In genomic region chr19:55638864-55639359, GRCh38 we compare ENCODE assay signal across 8 cellular contexts. TPM values are rescaled to one million over a fixed set of nuclear protein-coding genes. Genes with fewer than 3 reads are reported as not detected.
DNase-seq lines count a peak whose midpoint lies in the region; ATAC-seq and TF ChIP-seq lines count a peak whose summit lies in the region.

No MANE protein-coding gene starts in this region.

- no peak overlapping the region for H3K4me2 ChIP-seq in SK-N-SH

- peaks cover 57% of the 10 kb centered on the region for H3K4me1 Mint-ChIP-seq in activated T-helper 1 cell treated with anti-CD3 and anti-CD28 coated beads, Interleukin-12 subunit alpha, Interleukin-12 subunit beta, Interleukin-2, Interleukin-4 antibody, amounts not matched to agents 30 ng/mL and 10 ng/mL and 1 ng/mL, durations not matched to agents 14 hours and 24 hours and 36 hours (ENCODE audit: low read depth)

- H3K27me3 ChIP-seq in SK-N-SH (ENCODE audit: insufficient read depth) (no peaks in the 10 kb centered on the region), kidney epithelial cell (ENCODE audit: control insufficient read depth, insufficient read depth, low read length) (no peaks in the 10 kb centered on the region)

- DNase-seq in SK-N-SH (peak; percentile 52), NCI-H460 (ENCODE audit: extremely low read depth, low read depth) (peak; percentile 60), kidney epithelial cell (ENCODE audit: low read depth) (no peak), DMS153 treated with DMSO at 0.1 percent for 48 hours (lab: John Stamatoyannopoulos, UW; ENCODE audit: unreplicated experiment) (no peak), globus pallidus (ENCODE audit: low spot score) (no peak)
- peak; percentile 44 for DNase-seq in activated T-helper 1 cell treated with anti-CD3 and anti-CD28 coated beads, Interleukin-12 subunit alpha, Interleukin-12 subunit beta, Interleukin-2, Interleukin-4 antibody, amounts not matched to agents 30 ng/mL and 10 ng/mL and 1 ng/mL, durations not matched to agents 14 hours and 24 hours and 36 hours (ENCODE audit: low spot score)

- peak overlapping the region in 1 of 2 experiments; percentile 35; a peak in 1 of 4 replicates for H3K4me3 ChIP-seq in SK-N-SH (ENCODE audit: low read depth in 2 of 2, low read length in 1 of 2)
- H3K4me3 ChIP-seq in kidney epithelial cell (ENCODE audit: low read depth, low read length): no peak overlapping the region

- peaks cover 26% of the 10 kb centered on the region for H3F3A ChIP-seq in SK-N-SH (replicated peaks; ENCODE audit: insufficient read depth)

- no peaks in the 10 kb centered on the region for H3K9me2 ChIP-seq in SK-N-SH

- no peak for TF ChIP-seq EP300 in SK-N-SH (IDR thresholded peaks at IDR 0.05; ENCODE audit: borderline replicate concordance in 1 of 2, low read depth in 1 of 2, low read length in 1 of 2)

- H3K27ac Mint-ChIP-seq in activated T-helper 1 cell treated with anti-CD3 and anti-CD28 coated beads, Interleukin-12 subunit alpha, Interleukin-12 subunit beta, Interleukin-2, Interleukin-4 antibody, amounts not matched to agents 30 ng/mL and 10 ng/mL and 1 ng/mL, durations not matched to agents 14 hours and 24 hours and 36 hours: peak overlapping the region; percentile 70

- no peaks in the 10 kb centered on the region for H4K20me1 ChIP-seq in SK-N-SH (ENCODE audit: insufficient read depth)

- CTCF ChIA-PET in SK-N-SH (lab: Yijun Ruan, JAX): interaction anchor here (1.0 to 5.0 kb wide), 7 partner anchors 12 to 461 kb away, joined by 3 to 28 read pairs (median 5); partner anchors contain the start of gene ZNF784

- peaks cover 40% of the 10 kb centered on the region for H3K36me3 Mint-ChIP-seq in activated T-helper 1 cell treated with anti-CD3 and anti-CD28 coated beads, Interleukin-12 subunit alpha, Interleukin-12 subunit beta, Interleukin-2, Interleukin-4 antibody, amounts not matched to agents 30 ng/mL and 10 ng/mL and 1 ng/mL, durations not matched to agents 14 hours and 24 hours and 36 hours (ENCODE audit: low read depth)

- H3K36me3 ChIP-seq in SK-N-SH (replicated peaks in 1 of 2; ENCODE audit: control insufficient read depth in 1 of 2, insufficient read depth in 2 of 2, low read length in 1 of 2) (peaks cover 0 to 6% of the 10 kb centered on the region in 2 experiments), kidney epithelial cell (ENCODE audit: control insufficient read depth, insufficient read depth, low read length) (no peaks in the 10 kb centered on the region)

- intact Hi-C loops in activated T-helper 1 cell treated with anti-CD3 and anti-CD28 coated beads, Interleukin-12 subunit alpha, Interleukin-12 subunit beta, Interleukin-2, Interleukin-4 antibody, amounts not matched to agents 30 ng/mL and 10 ng/mL and 1 ng/mL, durations not matched to agents 14 hours and 24 hours and 36 hours (cut with micrococcal nuclease): no loop called here

- no peak for TF ChIP-seq RAD21 in SK-N-SH (IDR thresholded peaks at IDR 0.05; ENCODE audit: low read length)

- peaks cover 86% of the 10 kb centered on the region for H3K79me2 ChIP-seq in SK-N-SH (ENCODE audit: insufficient read depth)

- ATAC-seq in SK-N-SH treated with all-trans-retinoic acid at 6 μM for 48 hours (no peak), HG03175 (IDR thresholded peaks at IDR 0.05; ENCODE audit: unreplicated experiment) (no peak)

- peak overlapping the region; percentile 67 for H3K4me3 Mint-ChIP-seq in activated T-helper 1 cell treated with anti-CD3 and anti-CD28 coated beads, Interleukin-12 subunit alpha, Interleukin-12 subunit beta, Interleukin-2, Interleukin-4 antibody, amounts not matched to agents 30 ng/mL and 10 ng/mL and 1 ng/mL, durations not matched to agents 14 hours and 24 hours and 36 hours

- no peaks in the 10 kb centered on the region for H3K9me3 ChIP-seq in SK-N-SH

- no peak overlapping the region for H3K27ac ChIP-seq in SK-N-SH (ENCODE audit: low read depth in 2 of 2, low read length in 1 of 2)

- TF ChIP-seq CTCF in SK-N-SH (IDR thresholded peaks at IDR 0.05) (peak; percentile 64), kidney epithelial cell (IDR thresholded peaks at IDR 0.05; ENCODE audit: insufficient read depth, low read length, poor library complexity, severe bottlenecking) (peak; percentile 55)

- no peaks in the 10 kb centered on the region for H3K9me3 Mint-ChIP-seq in activated T-helper 1 cell treated with anti-CD3 and anti-CD28 coated beads, Interleukin-12 subunit alpha, Interleukin-12 subunit beta, Interleukin-2, Interleukin-4 antibody, amounts not matched to agents 30 ng/mL and 10 ng/mL and 1 ng/mL, durations not matched to agents 14 hours and 24 hours and 36 hours

- no peak overlapping the region for H3K9ac ChIP-seq in SK-N-SH

- 91% methylated on average over 6 of the region's 6 CpGs for WGBS in SK-N-SH (ENCODE audit: low lambda C conversion rate)

- POLR2A ChIA-PET in SK-N-SH (lab: Yijun Ruan, JAX): interaction anchor here (0.7 kb wide), 1 partner anchor 16 kb away, joined by 3 read pairs; no protein-coding TSS in a partner anchor

- peaks cover 15 to 37% of the 10 kb centered on the region in 2 experiments; a peak in 1 of 4 replicates for H3K4me1 ChIP-seq in SK-N-SH (ENCODE audit: control insufficient read depth in 1 of 2, insufficient read depth in 2 of 2, low read depth in 1 of 2, low read length in 1 of 2)

- H3K27me3 Mint-ChIP-seq in activated T-helper 1 cell treated with anti-CD3 and anti-CD28 coated beads, Interleukin-12 subunit alpha, Interleukin-12 subunit beta, Interleukin-2, Interleukin-4 antibody, amounts not matched to agents 30 ng/mL and 10 ng/mL and 1 ng/mL, durations not matched to agents 14 hours and 24 hours and 36 hours (ENCODE audit: insufficient read depth): no peaks in the 10 kb centered on the region

- no peak overlapping the region for H2AFZ ChIP-seq in SK-N-SH (ENCODE audit: low read depth)

TF ChIP-seq in SK-N-SH treated with all-trans-retinoic acid at 6 μM for 48 hours, 23 proteins besides CTCF, POLR2A, EP300 and RAD21 (continues in another document):
- TF ChIP-seq ZFP30 (CRISPR knock-in tag; IDR thresholded peaks at IDR 0.05) (no peak), RARB (CRISPR knock-in tag; IDR thresholded peaks at IDR 0.05) (no peak), BACH2 (CRISPR knock-in tag; IDR thresholded peaks at IDR 0.05; ENCODE audit: borderline replicate concordance) (no peak), SNAI2 (CRISPR knock-in tag; IDR thresholded peaks at IDR 0.05) (no peak)

RNA-seq across cellular contexts. Expression of gene ZNF580, which starts 1.9 kb away (rescaled TPM):
- polyA plus RNA-seq in SK-N-SH (2012; rRNA removed): 14.0 and 21.9 TPM in 2 replicates
- polyA plus RNA-seq in SK-N-SH (2012; cell fraction: cytosol; rRNA removed): 16.3 and 18.1 TPM in 2 replicates
- 76.2 and 102 TPM in 2 replicates for polyA plus RNA-seq in SK-N-SH (2012; cell fraction: nucleus; rRNA removed)
- total RNA-seq in NCI-H460 (2014; rRNA removed; shearing (Covaris generic)): 8.9 and 13.6 TPM in 2 replicates
- polyA plus RNA-seq in NCI-H460 (2014; cell fraction: nucleus; rRNA removed): 13.6 and 31.0 TPM in 2 replicates
- total RNA-seq in activated T-helper 1 cell treated with anti-CD3 and anti-CD28 coated beads, Interleukin-12 subunit alpha, Interleukin-12 subunit beta, Interleukin-2, Interleukin-4 antibody, amounts not matched to agents 30 ng/mL and 10 ng/mL and 1 ng/mL, durations not matched to agents 14 hours and 24 hours and 36 hours: 39.8 and 40.4 TPM in 2 replicates
- 10.1 and 10.4 TPM in 2 replicates for total RNA-seq in kidney epithelial cell

RNA-seq across cellular contexts. Expression of gene ZNF581, which starts 4.5 kb away (rescaled TPM):
- polyA plus RNA-seq in SK-N-SH (2012; rRNA removed): 24.2 and 24.7 TPM in 2 replicates
- polyA plus RNA-seq in SK-N-SH (2012; cell fraction: cytosol; rRNA removed): 14.5 and 20.7 TPM in 2 replicates
- polyA plus RNA-seq in SK-N-SH (2012; cell fraction: nucleus; rRNA removed): 27.5 and 35.6 TPM in 2 replicates
- 12.3 and 13.6 TPM in 2 replicates for total RNA-seq in NCI-H460 (2014; rRNA removed; shearing (Covaris generic))
- polyA plus RNA-seq in NCI-H460 (2014; cell fraction: nucleus; rRNA removed): 7.1 and 11.1 TPM in 2 replicates
- 35.6 and 36.4 TPM in 2 replicates for total RNA-seq in activated T-helper 1 cell treated with anti-CD3 and anti-CD28 coated beads, Interleukin-12 subunit alpha, Interleukin-12 subunit beta, Interleukin-2, Interleukin-4 antibody, amounts not matched to agents 30 ng/mL and 10 ng/mL and 1 ng/mL, durations not matched to agents 14 hours and 24 hours and 36 hours
- 36.9 and 41.8 TPM in 2 replicates for total RNA-seq in kidney epithelial cell

RNA-seq across cellular contexts. Expression of gene CCDC106, which starts 9.1 kb away (rescaled TPM):
- polyA plus RNA-seq in SK-N-SH (2012; rRNA removed): 20.1 and 27.1 TPM in 2 replicates
- polyA plus RNA-seq in SK-N-SH (2012; cell fraction: cytosol; rRNA removed): 16.0 and 19.9 TPM in 2 replicates
- 37.5 and 65.8 TPM in 2 replicates for polyA plus RNA-seq in SK-N-SH (2012; cell fraction: nucleus; rRNA removed)
- total RNA-seq in NCI-H460 (2014; rRNA removed; shearing (Covaris generic)): 1.9 and 2.3 TPM in 2 replicates
- 1.9 and 5.8 TPM in 2 replicates for polyA plus RNA-seq in NCI-H460 (2014; cell fraction: nucleus; rRNA removed)
- total RNA-seq in activated T-helper 1 cell treated with anti-CD3 and anti-CD28 coated beads, Interleukin-12 subunit alpha, Interleukin-12 subunit beta, Interleukin-2, Interleukin-4 antibody, amounts not matched to agents 30 ng/mL and 10 ng/mL and 1 ng/mL, durations not matched to agents 14 hours and 24 hours and 36 hours: 7.3 and 9.0 TPM in 2 replicates
- 12.0 and 12.2 TPM in 2 replicates for total RNA-seq in kidney epithelial cell

RNA-seq across cellular contexts. Expression of gene ZNF784, which starts 14.5 kb away (rescaled TPM):
- 5.0 and 5.5 TPM in 2 replicates for polyA plus RNA-seq in SK-N-SH (2012; rRNA removed)
- polyA plus RNA-seq in SK-N-SH (2012; cell fraction: cytosol; rRNA removed): 2.4 and 3.3 TPM in 2 replicates
- 17.9 and 20.4 TPM in 2 replicates for polyA plus RNA-seq in SK-N-SH (2012; cell fraction: nucleus; rRNA removed)
- 2.1 and 2.2 TPM in 2 replicates for total RNA-seq in NCI-H460 (2014; rRNA removed; shearing (Covaris generic))
- polyA plus RNA-seq in NCI-H460 (2014; cell fraction: nucleus; rRNA removed): 10.8 and 12.1 TPM in 2 replicates
- 3.0 and 4.9 TPM in 2 replicates for total RNA-seq in activated T-helper 1 cell treated with anti-CD3 and anti-CD28 coated beads, Interleukin-12 subunit alpha, Interleukin-12 subunit beta, Interleukin-2, Interleukin-4 antibody, amounts not matched to agents 30 ng/mL and 10 ng/mL and 1 ng/mL, durations not matched to agents 14 hours and 24 hours and 36 hours
- total RNA-seq in kidney epithelial cell: 3.6 and 6.3 TPM in 2 replicates

RNA-seq across cellular contexts. Expression of gene U2AF2, which starts 15.9 kb away (rescaled TPM):
- polyA plus RNA-seq in SK-N-SH (2012; rRNA removed): 217 and 321 TPM in 2 replicates
- polyA plus RNA-seq in SK-N-SH (2012; cell fraction: cytosol; rRNA removed): 124 and 156 TPM in 2 replicates
- 370 and 570 TPM in 2 replicates for polyA plus RNA-seq in SK-N-SH (2012; cell fraction: nucleus; rRNA removed)
- 68.3 and 72.4 TPM in 2 replicates for total RNA-seq in NCI-H460 (2014; rRNA removed; shearing (Covaris generic))
- 169 and 178 TPM in 2 replicates for polyA plus RNA-seq in NCI-H460 (2014; cell fraction: nucleus; rRNA removed)
- total RNA-seq in activated T-helper 1 cell treated with anti-CD3 and anti-CD28 coated beads, Interleukin-12 subunit alpha, Interleukin-12 subunit beta, Interleukin-2, Interleukin-4 antibody, amounts not matched to agents 30 ng/mL and 10 ng/mL and 1 ng/mL, durations not matched to agents 14 hours and 24 hours and 36 hours: 384 and 394 TPM in 2 replicates
- 153 and 164 TPM in 2 replicates for total RNA-seq in kidney epithelial cell

Comparison
In these comparisons a context has a peak if more than half of its experiments do, and no peak if none do; other contexts are left out.
1. DNase-seq: peak in SK-N-SH (single experiment), NCI-H460 (single experiment) and activated T-helper 1 cell treated with anti-CD3 and anti-CD28 coated beads, Interleukin-12 subunit alpha, Interleukin-12 subunit beta, Interleukin-2, Interleukin-4 antibody, amounts not matched to agents 30 ng/mL and 10 ng/mL and 1 ng/mL, durations not matched to agents 14 hours and 24 hours and 36 hours (single experiment); none in kidney epithelial cell (single experiment), DMS153 treated with DMSO at 0.1 percent for 48 hours (single experiment) and globus pallidus (single experiment).